18 cellular contexts compared by ENCODE assay signal in the genomic region with DNA sequence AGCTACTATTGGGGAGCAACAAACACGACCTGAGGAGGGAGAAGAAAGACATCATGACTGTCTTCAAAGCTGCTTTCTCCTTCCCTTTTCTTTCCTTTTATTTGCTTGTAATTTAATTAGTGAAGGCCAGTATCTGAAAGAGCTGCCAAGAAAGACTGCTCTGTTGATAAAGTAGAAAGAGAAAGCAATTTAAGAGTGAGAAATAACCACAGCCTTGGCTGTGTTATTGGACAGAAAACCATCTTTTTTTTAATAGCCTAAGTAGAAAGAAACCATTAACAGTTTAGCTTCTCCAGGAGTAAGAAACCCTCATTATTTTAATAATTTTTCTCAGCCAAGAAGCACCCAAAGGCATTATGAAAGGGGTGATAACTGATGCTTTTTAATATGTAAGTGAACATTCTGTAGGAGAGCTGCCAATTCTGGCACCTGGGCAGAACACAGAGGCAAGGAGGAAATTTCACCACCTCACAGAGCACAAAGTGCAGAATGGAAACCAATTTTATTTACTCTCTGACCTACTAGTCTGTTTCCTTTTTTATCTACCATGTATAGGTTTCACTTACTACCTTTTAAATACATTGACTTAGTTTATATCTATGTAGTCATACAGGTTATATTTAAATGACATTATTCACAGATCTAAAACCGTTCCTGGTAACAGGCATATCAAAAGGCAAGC.
A peak's percentile ranks its signal among the peaks of the same experiment; 100 is the strongest.
DNase-seq lines count a peak whose midpoint lies in the region; ATAC-seq and TF ChIP-seq lines count a peak whose summit lies in the region.
"Had no signal": no experiment of that assay in that cellular context is flagged by ENCODE, and none has a peak within 500 bp of the region (broad histone marks: within the 10 kb centered on the region; RNA-seq: fewer than 3 reads in every experiment).

No MANE protein-coding gene starts in this region.

- H4K20me1 ChIP-seq in MM.1S (ENCODE audit: insufficient read depth, low read length) (no peaks in the 10 kb centered on the region), osteoblast (ENCODE audit: insufficient read depth, low read length) (no peaks in the 10 kb centered on the region)

- no peak overlapping the region for H2AFZ ChIP-seq in MM.1S (ENCODE audit: low read length)
- H2AFZ ChIP-seq in osteoblast (ENCODE audit: low read length): no peak overlapping the region

- H3K9me3 ChIP-seq in MM.1S (replicated peaks; ENCODE audit: insufficient read depth, low read length): no peaks in the 10 kb centered on the region
- H3K9me3 ChIP-seq in uterus: no peaks in the 10 kb centered on the region
- H3K9me3 ChIP-seq in osteoblast (ENCODE audit: low read depth, low read length): peaks cover 4% of the 10 kb centered on the region
- H3K9me3 ChIP-seq: transverse colon had no signal

- H3K9ac ChIP-seq in MM.1S (ENCODE audit: low read length): no peak overlapping the region

- peak overlapping the region; percentile 32; the same call in 1 of the 2 replicates for H3K4me2 ChIP-seq in MM.1S (ENCODE audit: low read depth, low read length)
- H3K4me2 ChIP-seq in osteoblast (ENCODE audit: insufficient read depth, low read length): no peak overlapping the region

- TF ChIP-seq CTCF in MM.1S (IDR thresholded peaks at IDR 0.05; ENCODE audit: low read length) (no peak), uterus (IDR thresholded peaks at IDR 0.05) (no peak), osteoblast (IDR thresholded peaks at IDR 0.05; ENCODE audit: extremely low read depth, low read depth, low read length) (no peak)

- peak; percentile 35 for DNase-seq in MM.1S
- no peak for DNase-seq in uterus
- DNase-seq in HCEC 1CT: no peak
- DNase-seq in NCI-H524 (lab: John Stamatoyannopoulos, UW): no peak
- no peak for DNase-seq in osteoblast (ENCODE audit: insufficient read length, low spot score, missing footprints)
- DNase-seq: brain microvascular endothelial cell; dermis blood vessel endothelial cell; islet precursor cell; KG1; NCI-H1694; NCI-H510A; right cardiac atrium; stimulated activated CD4-positive, alpha-beta T cell treated with anti-CD3 and anti-CD28 coated beads, Interleukin-2, amount 100 ng/mL, for 48 hours; stimulated activated CD8-positive, alpha-beta memory T cell treated with anti-CD3 and anti-CD28 coated beads, Interleukin-4, amount 100 ng/mL, for 48 hours; transverse colon had no signal

- TF ChIP-seq POLR2A in uterus (IDR thresholded peaks at IDR 0.05): no peak

- H3K36me3 ChIP-seq in MM.1S (replicated peaks; ENCODE audit: insufficient read depth, low read length) (no peaks in the 10 kb centered on the region), uterus (no peaks in the 10 kb centered on the region), osteoblast (ENCODE audit: insufficient read depth, low read length) (no peaks in the 10 kb centered on the region)
- H3K36me3 ChIP-seq: brain microvascular endothelial cell, transverse colon had no signal

- H3K27ac ChIP-seq in MM.1S (ENCODE audit: low read length) (no peak overlapping the region; the same call in 1 of the 2 replicates), uterus (no peak overlapping the region), osteoblast (ENCODE audit: low read depth, low read length) (no peak overlapping the region)
- H3K27ac ChIP-seq: brain microvascular endothelial cell, transverse colon had no signal

- H3K27me3 ChIP-seq in MM.1S (replicated peaks; ENCODE audit: insufficient read depth, low read length) (no peaks in the 10 kb centered on the region), uterus (no peaks in the 10 kb centered on the region), osteoblast (ENCODE audit: insufficient read depth, low read length) (no peaks in the 10 kb centered on the region)
- H3K27me3 ChIP-seq: brain microvascular endothelial cell, transverse colon had no signal

- no peak overlapping the region for H3K4me3 ChIP-seq in MM.1S (ENCODE audit: low read length)
- H3K4me3 ChIP-seq in uterus: no peak overlapping the region
- H3K4me3 ChIP-seq in osteoblast (ENCODE audit: insufficient read depth, low read length): no peak overlapping the region
- H3K4me3 ChIP-seq: transverse colon had no signal

- H3K4me1 ChIP-seq in MM.1S (ENCODE audit: low read length) (peaks cover 12% of the 10 kb centered on the region; the same call in 1 of the 2 replicates), uterus (no peaks in the 10 kb centered on the region), osteoblast (ENCODE audit: insufficient read depth, low read length) (no peaks in the 10 kb centered on the region)
- H3K4me1 ChIP-seq: transverse colon had no signal

- H3K9me2 ChIP-seq in MM.1S (replicated peaks; ENCODE audit: insufficient read depth, low read length): no peaks in the 10 kb centered on the region

- peak; percentile 49 for ATAC-seq in GM18502 (IDR thresholded peaks at IDR 0.05; ENCODE audit: poor library complexity, unreplicated experiment)
- peak; percentile 45 for ATAC-seq in GM19372 (IDR thresholded peaks at IDR 0.05; ENCODE audit: low read depth, unreplicated experiment)
- ATAC-seq in HG02759 (IDR thresholded peaks at IDR 0.05; ENCODE audit: unreplicated experiment): peak; percentile 52

- intact Hi-C loops in uterus (cut with DNase I; ENCODE audit: low total_unique reads): no loop called here

- 0 out of 2 replicates have a peak, but pooled peaks cover 9% of the 10 kb centered on the region for H3F3A ChIP-seq in MM.1S (ENCODE audit: insufficient read depth, low read length)

- H3K79me2 ChIP-seq in MM.1S (ENCODE audit: low read length) (no peaks in the 10 kb centered on the region), osteoblast (ENCODE audit: insufficient read depth, low read length) (no peaks in the 10 kb centered on the region)
